Comparison of ENCODE assay signal across 8 cellular contexts in the genomic region with DNA sequence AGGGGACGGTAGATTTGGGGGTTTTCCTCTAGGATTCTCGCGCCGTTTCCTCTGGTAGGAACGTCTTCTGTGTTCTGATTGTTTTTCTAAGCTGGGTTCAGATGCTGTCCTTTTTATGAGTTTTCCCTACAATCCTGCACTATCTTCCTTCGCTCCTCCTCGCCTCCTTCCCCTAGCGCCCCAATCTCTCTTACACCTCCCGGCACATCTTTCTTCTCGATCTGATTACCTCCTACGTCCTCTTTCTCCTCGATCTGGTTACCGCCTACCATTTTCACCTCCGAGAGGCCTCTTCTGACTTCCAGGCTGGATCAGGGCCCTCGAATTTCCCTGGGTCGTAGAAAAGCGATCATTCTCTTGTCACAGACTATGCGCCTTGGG. TPM values are rescaled to one million over a fixed set of nuclear protein-coding genes. Genes with fewer than 3 reads are reported as not detected.
A peak's percentile ranks its signal among the peaks of the same experiment; 100 is the strongest.
DNase-seq lines count a peak whose midpoint lies in the region; ATAC-seq lines count a peak whose summit lies in the region.

No MANE protein-coding gene starts in this region.

- ATAC-seq in GM18520 (IDR thresholded peaks at IDR 0.05; ENCODE audit: unreplicated experiment) = peak; percentile 1
- peak; percentile 3 for ATAC-seq in HG03025 (IDR thresholded peaks at IDR 0.05; ENCODE audit: low FRiP score, unreplicated experiment)
- ATAC-seq in activated CD8-positive, alpha-beta T cell treated with anti-CD3 and anti-CD28 coated beads, Interleukin-2, amount 10 ng/mL, durations not matched to agents 7 days and 5 days = peak; percentile 14
- ATAC-seq in stimulated activated effector memory CD8-positive, alpha-beta T cell treated with anti-CD3 and anti-CD28 coated beads, Interleukin-12 subunit alpha, Interleukin-12 subunit beta, amount 100 ng/mL, for 72 hours = peak; percentile 22
- ATAC-seq in GM18870 (IDR thresholded peaks at IDR 0.05; ENCODE audit: unreplicated experiment) = no peak

- peak overlapping the region; percentile 98 for H3K4me3 Mint-ChIP-seq in activated CD8-positive, alpha-beta T cell treated with anti-CD3 and anti-CD28 coated beads, Interleukin-2, amount 10 ng/mL, durations not matched to agents 7 days and 5 days
- peak overlapping the region; percentile 92 for H3K4me3 Mint-ChIP-seq in stimulated activated effector memory CD8-positive, alpha-beta T cell treated with anti-CD3 and anti-CD28 coated beads, Interleukin-12 subunit alpha, Interleukin-12 subunit beta, amount 100 ng/mL, for 72 hours

- peaks cover 48% of the 10 kb centered on the region for H3K4me1 Mint-ChIP-seq in activated CD8-positive, alpha-beta T cell treated with anti-CD3 and anti-CD28 coated beads, Interleukin-2, amount 10 ng/mL, durations not matched to agents 7 days and 5 days (ENCODE audit: low read depth)
- peaks cover 45% of the 10 kb centered on the region for H3K4me1 Mint-ChIP-seq in stimulated activated effector memory CD8-positive, alpha-beta T cell treated with anti-CD3 and anti-CD28 coated beads, Interleukin-12 subunit alpha, Interleukin-12 subunit beta, amount 100 ng/mL, for 72 hours

- H3K9ac ChIP-seq in iPS-15b (ENCODE audit: low read depth, low read length) = peak overlapping the region; percentile 98

- no peaks in the 10 kb centered on the region for H3K27me3 Mint-ChIP-seq in activated CD8-positive, alpha-beta T cell treated with anti-CD3 and anti-CD28 coated beads, Interleukin-2, amount 10 ng/mL, durations not matched to agents 7 days and 5 days (ENCODE audit: low read depth)

- peak overlapping the region; percentile 99 for H3K27ac Mint-ChIP-seq in activated CD8-positive, alpha-beta T cell treated with anti-CD3 and anti-CD28 coated beads, Interleukin-2, amount 10 ng/mL, durations not matched to agents 7 days and 5 days
- peak overlapping the region; percentile 95 for H3K27ac Mint-ChIP-seq in stimulated activated effector memory CD8-positive, alpha-beta T cell treated with anti-CD3 and anti-CD28 coated beads, Interleukin-12 subunit alpha, Interleukin-12 subunit beta, amount 100 ng/mL, for 72 hours

- H3K36me3 Mint-ChIP-seq in activated CD8-positive, alpha-beta T cell treated with anti-CD3 and anti-CD28 coated beads, Interleukin-2, amount 10 ng/mL, durations not matched to agents 7 days and 5 days (ENCODE audit: low read depth) = peaks cover 34% of the 10 kb centered on the region
- peaks cover 82% of the 10 kb centered on the region for H3K36me3 Mint-ChIP-seq in stimulated activated effector memory CD8-positive, alpha-beta T cell treated with anti-CD3 and anti-CD28 coated beads, Interleukin-12 subunit alpha, Interleukin-12 subunit beta, amount 100 ng/mL, for 72 hours

- CTCF ChIA-PET in activated CD8-positive, alpha-beta T cell treated with anti-CD3 and anti-CD28 coated beads, Interleukin-2, amount 10 ng/mL, durations not matched to agents 7 days and 5 days (lab: Charles Lee) = interaction anchor here (0.6 to 3.2 kb wide), 9 partner anchors 10 to 67 kb away, joined by 3 to 17 read pairs (median 3); a partner anchor contains a TSS

- no peaks in the 10 kb centered on the region for H3K9me3 ChIP-seq in iPS-15b (ENCODE audit: control insufficient read depth, insufficient read depth, low read length)

- intact Hi-C loops in posterior cingulate gyrus (cut with DNase I) = loop anchor here (10.0 kb wide), 1 partner anchor 84 kb away; a partner anchor contains a TSS

- H3K4me3 ChIP-seq in iPS-15b (ENCODE audit: low read depth, low read length) = peak overlapping the region; percentile 100

- DNase-seq in activated CD8-positive, alpha-beta T cell treated with anti-CD3 and anti-CD28 coated beads, Interleukin-2, amount 10 ng/mL, durations not matched to agents 7 days and 5 days = no peak
- DNase-seq in stimulated activated effector memory CD8-positive, alpha-beta T cell treated with anti-CD3 and anti-CD28 coated beads, Interleukin-12 subunit alpha, Interleukin-12 subunit beta, amount 100 ng/mL, for 72 hours (ENCODE audit: low spot score in 2 of 2) = peak in 1 of 2 donors; percentile 62
- DNase-seq in posterior cingulate gyrus = no peak
- DNase-seq in activated CD4-positive, alpha-beta T cell treated with anti-CD3 and anti-CD28 coated beads for 48 hours = no peak

- no peaks in the 10 kb centered on the region for H3K9me3 Mint-ChIP-seq in activated CD8-positive, alpha-beta T cell treated with anti-CD3 and anti-CD28 coated beads, Interleukin-2, amount 10 ng/mL, durations not matched to agents 7 days and 5 days (ENCODE audit: insufficient read depth)
- no peaks in the 10 kb centered on the region for H3K9me3 Mint-ChIP-seq in stimulated activated effector memory CD8-positive, alpha-beta T cell treated with anti-CD3 and anti-CD28 coated beads, Interleukin-12 subunit alpha, Interleukin-12 subunit beta, amount 100 ng/mL, for 72 hours

- peaks cover 10% of the 10 kb centered on the region for H3K4me1 ChIP-seq in iPS-15b (ENCODE audit: control insufficient read depth, insufficient read depth, low read length)

- no peaks in the 10 kb centered on the region for H3K27me3 ChIP-seq in iPS-15b (ENCODE audit: control insufficient read depth, insufficient read depth, low read length)

- POLR2A ChIA-PET in activated CD8-positive, alpha-beta T cell treated with anti-CD3 and anti-CD28 coated beads, Interleukin-2, amount 10 ng/mL, durations not matched to agents 7 days and 5 days (lab: Charles Lee) = interaction anchor here (0.6 to 4.0 kb wide), 24 partner anchors 8 to 690 kb away, joined by 3 to 53 read pairs (median 4); a partner anchor contains a TSS

- peaks cover 29% of the 10 kb centered on the region for H3K36me3 ChIP-seq in iPS-15b (ENCODE audit: control insufficient read depth, insufficient read depth, low read length)

RNA-seq across cellular contexts. Expression of a gene that starts 0.4 kb away (rescaled TPM):
- total RNA-seq in activated CD8-positive, alpha-beta T cell treated with anti-CD3 and anti-CD28 coated beads, Interleukin-2, amount 10 ng/mL, durations not matched to agents 7 days and 5 days = 100 to 1,000 TPM; 101 to 110 TPM

RNA-seq across cellular contexts. Expression of a gene that starts 0.8 kb away (rescaled TPM):
- 100 to 1,000 TPM; 104 TPM for total RNA-seq in activated CD8-positive, alpha-beta T cell treated with anti-CD3 and anti-CD28 coated beads, Interleukin-2, amount 10 ng/mL, durations not matched to agents 7 days and 5 days

RNA-seq across cellular contexts. Expression of a gene that starts 29.4 kb away (rescaled TPM):
- 10 to 100 TPM; 10.9 to 13.4 TPM for total RNA-seq in activated CD8-positive, alpha-beta T cell treated with anti-CD3 and anti-CD28 coated beads, Interleukin-2, amount 10 ng/mL, durations not matched to agents 7 days and 5 days

RNA-seq across cellular contexts. Expression of a gene that starts 29.6 kb away (rescaled TPM):
- 10 to 100 TPM; 64.0 to 65.8 TPM for total RNA-seq in activated CD8-positive, alpha-beta T cell treated with anti-CD3 and anti-CD28 coated beads, Interleukin-2, amount 10 ng/mL, durations not matched to agents 7 days and 5 days

RNA-seq across cellular contexts. Expression of a gene that starts 34.7 kb away (rescaled TPM):
- 100 to 1,000 TPM; 408 to 412 TPM for total RNA-seq in activated CD8-positive, alpha-beta T cell treated with anti-CD3 and anti-CD28 coated beads, Interleukin-2, amount 10 ng/mL, durations not matched to agents 7 days and 5 days
